Comparison of ENCODE assay signal across 1 cellular context in the genomic region with DNA sequence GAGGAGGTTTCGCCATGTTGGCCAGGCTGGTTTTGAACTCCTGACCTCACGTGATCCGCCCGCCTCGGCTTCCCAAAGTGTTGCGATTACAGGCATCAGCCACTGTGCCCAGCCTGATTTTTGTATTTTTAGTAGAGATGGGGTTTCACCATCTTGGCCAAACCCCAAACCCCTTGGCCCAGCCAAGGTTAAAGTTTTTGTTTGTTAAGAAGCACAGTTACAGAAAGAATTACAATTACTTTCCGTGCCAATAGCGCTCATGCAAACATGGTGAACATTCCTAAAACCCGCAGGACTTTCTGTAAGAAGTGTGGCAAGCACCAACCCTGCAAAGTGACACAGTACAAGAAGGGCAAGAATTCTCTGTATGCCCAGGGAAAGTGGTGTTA.
TF ChIP-seq lines count a peak whose summit lies in the region.

No MANE protein-coding gene starts in this region.

TF ChIP-seq in WTC11, 78 proteins besides CTCF, POLR2A, EP300 and RAD21 (continued from another document):
- TF ChIP-seq, protein P1, sequence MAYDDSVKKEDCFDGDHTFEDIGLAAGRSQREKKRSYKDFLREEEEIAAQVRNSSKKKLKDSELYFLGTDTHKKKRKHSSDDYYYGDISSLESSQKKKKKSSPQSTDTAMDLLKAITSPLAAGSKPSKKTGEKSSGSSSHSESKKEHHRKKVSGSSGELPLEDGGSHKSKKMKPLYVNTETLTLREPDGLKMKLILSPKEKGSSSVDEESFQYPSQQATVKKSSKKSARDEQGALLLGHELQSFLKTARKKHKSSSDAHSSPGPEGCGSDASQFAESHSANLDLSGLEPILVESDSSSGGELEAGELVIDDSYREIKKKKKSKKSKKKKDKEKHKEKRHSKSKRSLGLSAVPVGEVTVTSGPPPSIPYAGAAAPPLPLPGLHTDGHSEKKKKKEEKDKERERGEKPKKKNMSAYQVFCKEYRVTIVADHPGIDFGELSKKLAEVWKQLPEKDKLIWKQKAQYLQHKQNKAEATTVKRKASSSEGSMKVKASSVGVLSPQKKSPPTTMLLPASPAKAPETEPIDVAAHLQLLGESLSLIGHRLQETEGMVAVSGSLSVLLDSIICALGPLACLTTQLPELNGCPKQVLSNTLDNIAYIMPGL (CRISPR knock-in tag; IDR thresholded peaks at IDR 0.05), result no peak
- no peak for TF ChIP-seq ESRRA (CRISPR knock-in tag; IDR thresholded peaks at IDR 0.05; ENCODE audit: borderline replicate concordance)
- TF ChIP-seq, protein P2, sequence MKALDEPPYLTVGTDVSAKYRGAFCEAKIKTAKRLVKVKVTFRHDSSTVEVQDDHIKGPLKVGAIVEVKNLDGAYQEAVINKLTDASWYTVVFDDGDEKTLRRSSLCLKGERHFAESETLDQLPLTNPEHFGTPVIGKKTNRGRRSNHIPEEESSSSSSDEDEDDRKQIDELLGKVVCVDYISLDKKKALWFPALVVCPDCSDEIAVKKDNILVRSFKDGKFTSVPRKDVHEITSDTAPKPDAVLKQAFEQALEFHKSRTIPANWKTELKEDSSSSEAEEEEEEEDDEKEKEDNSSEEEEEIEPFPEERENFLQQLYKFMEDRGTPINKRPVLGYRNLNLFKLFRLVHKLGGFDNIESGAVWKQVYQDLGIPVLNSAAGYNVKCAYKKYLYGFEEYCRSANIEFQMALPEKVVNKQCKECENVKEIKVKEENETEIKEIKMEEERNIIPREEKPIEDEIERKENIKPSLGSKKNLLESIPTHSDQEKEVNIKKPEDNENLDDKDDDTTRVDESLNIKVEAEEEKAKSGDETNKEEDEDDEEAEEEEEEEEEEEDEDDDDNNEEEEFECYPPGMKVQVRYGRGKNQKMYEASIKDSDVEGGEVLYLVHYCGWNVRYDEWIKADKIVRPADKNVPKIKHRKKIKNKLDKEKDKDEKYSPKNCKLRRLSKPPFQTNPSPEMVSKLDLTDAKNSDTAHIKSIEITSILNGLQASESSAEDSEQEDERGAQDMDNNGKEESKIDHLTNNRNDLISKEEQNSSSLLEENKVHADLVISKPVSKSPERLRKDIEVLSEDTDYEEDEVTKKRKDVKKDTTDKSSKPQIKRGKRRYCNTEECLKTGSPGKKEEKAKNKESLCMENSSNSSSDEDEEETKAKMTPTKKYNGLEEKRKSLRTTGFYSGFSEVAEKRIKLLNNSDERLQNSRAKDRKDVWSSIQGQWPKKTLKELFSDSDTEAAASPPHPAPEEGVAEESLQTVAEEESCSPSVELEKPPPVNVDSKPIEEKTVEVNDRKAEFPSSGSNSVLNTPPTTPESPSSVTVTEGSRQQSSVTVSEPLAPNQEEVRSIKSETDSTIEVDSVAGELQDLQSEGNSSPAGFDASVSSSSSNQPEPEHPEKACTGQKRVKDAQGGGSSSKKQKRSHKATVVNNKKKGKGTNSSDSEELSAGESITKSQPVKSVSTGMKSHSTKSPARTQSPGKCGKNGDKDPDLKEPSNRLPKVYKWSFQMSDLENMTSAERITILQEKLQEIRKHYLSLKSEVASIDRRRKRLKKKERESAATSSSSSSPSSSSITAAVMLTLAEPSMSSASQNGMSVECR (CRISPR knock-in tag; IDR thresholded peaks at IDR 0.05; ENCODE audit: borderline replicate concordance), result no peak
TF ChIP-seq in WTC11: peak in this region for 0.
